Comparison of ENCODE assay signal across 1 cellular context in the genomic region with DNA sequence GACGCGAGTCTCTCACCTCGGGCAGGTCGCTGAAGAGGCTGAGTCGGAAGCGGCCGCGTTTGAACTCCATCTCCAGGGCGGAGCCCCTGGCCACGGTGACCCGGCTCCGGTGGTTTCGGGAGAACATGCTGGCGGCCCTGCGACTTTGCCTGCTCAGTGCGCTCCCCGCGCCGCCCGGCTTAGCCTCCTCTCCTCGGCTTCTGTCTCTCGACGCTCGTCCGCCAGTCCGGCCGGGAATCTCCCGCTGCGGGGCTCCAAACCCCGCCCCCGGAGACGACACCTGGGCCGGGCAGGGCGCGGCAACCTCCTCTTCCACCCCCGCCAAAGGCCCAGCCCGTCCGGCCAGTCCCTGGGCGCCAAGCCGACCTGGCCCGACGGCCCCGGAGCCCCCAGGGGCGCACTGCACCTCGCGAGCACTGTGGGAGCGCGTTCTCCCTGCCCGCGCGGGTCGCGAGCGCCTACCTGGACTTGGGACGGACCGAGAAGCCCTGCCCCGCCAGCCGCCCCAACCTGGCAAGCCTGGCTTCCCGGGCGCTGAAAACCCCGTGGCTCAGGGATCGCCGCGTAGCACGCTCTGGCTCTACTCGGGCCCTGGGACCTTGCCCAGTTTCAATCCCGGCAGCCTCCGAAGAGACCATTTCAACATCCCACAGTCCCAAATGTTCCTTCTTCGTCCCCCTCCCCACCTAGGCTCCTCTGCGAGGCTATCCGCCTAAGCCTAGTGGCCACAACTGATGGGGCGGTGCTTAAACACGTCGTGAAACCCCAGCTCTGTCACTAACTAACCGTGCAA.
TF ChIP-seq lines count a peak whose summit lies in the region.

A gene with protein sequence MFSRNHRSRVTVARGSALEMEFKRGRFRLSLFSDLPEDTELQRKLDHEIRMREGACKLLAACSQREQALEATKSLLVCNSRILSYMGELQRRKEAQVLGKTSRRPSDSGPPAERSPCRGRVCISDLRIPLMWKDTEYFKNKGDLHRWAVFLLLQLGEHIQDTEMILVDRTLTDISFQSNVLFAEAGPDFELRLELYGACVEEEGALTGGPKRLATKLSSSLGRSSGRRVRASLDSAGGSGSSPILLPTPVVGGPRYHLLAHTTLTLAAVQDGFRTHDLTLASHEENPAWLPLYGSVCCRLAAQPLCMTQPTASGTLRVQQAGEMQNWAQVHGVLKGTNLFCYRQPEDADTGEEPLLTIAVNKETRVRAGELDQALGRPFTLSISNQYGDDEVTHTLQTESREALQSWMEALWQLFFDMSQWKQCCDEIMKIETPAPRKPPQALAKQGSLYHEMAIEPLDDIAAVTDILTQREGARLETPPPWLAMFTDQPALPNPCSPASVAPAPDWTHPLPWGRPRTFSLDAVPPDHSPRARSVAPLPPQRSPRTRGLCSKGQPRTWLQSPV (minus strand): TSS at position 248 of the 793 bp plus-strand sequence. CDS start 121 bp downstream, at position 127.

TF ChIP-seq in HepG2, 621 proteins besides CTCF, POLR2A, EP300 and RAD21 (continued from another document and continues in another):
- TF ChIP-seq, protein P1, sequence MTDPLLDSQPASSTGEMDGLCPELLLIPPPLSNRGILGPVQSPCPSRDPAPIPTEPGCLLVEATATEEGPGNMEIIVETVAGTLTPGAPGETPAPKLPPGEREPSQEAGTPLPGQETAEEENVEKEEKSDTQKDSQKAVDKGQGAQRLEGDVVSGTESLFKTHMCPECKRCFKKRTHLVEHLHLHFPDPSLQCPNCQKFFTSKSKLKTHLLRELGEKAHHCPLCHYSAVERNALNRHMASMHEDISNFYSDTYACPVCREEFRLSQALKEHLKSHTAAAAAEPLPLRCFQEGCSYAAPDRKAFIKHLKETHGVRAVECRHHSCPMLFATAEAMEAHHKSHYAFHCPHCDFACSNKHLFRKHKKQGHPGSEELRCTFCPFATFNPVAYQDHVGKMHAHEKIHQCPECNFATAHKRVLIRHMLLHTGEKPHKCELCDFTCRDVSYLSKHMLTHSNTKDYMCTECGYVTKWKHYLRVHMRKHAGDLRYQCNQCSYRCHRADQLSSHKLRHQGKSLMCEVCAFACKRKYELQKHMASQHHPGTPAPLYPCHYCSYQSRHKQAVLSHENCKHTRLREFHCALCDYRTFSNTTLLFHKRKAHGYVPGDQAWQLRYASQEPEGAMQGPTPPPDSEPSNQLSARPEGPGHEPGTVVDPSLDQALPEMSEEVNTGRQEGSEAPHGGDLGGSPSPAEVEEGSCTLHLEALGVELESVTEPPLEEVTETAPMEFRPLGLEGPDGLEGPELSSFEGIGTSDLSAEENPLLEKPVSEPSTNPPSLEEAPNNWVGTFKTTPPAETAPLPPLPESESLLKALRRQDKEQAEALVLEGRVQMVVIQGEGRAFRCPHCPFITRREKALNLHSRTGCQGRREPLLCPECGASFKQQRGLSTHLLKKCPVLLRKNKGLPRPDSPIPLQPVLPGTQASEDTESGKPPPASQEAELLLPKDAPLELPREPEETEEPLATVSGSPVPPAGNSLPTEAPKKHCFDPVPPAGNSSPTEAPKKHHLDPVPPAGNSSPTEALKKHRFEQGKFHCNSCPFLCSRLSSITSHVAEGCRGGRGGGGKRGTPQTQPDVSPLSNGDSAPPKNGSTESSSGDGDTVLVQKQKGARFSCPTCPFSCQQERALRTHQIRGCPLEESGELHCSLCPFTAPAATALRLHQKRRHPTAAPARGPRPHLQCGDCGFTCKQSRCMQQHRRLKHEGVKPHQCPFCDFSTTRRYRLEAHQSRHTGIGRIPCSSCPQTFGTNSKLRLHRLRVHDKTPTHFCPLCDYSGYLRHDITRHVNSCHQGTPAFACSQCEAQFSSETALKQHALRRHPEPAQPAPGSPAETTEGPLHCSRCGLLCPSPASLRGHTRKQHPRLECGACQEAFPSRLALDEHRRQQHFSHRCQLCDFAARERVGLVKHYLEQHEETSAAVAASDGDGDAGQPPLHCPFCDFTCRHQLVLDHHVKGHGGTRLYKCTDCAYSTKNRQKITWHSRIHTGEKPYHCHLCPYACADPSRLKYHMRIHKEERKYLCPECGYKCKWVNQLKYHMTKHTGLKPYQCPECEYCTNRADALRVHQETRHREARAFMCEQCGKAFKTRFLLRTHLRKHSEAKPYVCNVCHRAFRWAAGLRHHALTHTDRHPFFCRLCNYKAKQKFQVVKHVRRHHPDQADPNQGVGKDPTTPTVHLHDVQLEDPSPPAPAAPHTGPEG (CRISPR knock-in tag; IDR thresholded peaks at IDR 0.05) = peak; percentile 71
- peak; percentile 55 for TF ChIP-seq ZNF746 (CRISPR knock-in tag; IDR thresholded peaks at IDR 0.05)
- TF ChIP-seq, protein P2, sequence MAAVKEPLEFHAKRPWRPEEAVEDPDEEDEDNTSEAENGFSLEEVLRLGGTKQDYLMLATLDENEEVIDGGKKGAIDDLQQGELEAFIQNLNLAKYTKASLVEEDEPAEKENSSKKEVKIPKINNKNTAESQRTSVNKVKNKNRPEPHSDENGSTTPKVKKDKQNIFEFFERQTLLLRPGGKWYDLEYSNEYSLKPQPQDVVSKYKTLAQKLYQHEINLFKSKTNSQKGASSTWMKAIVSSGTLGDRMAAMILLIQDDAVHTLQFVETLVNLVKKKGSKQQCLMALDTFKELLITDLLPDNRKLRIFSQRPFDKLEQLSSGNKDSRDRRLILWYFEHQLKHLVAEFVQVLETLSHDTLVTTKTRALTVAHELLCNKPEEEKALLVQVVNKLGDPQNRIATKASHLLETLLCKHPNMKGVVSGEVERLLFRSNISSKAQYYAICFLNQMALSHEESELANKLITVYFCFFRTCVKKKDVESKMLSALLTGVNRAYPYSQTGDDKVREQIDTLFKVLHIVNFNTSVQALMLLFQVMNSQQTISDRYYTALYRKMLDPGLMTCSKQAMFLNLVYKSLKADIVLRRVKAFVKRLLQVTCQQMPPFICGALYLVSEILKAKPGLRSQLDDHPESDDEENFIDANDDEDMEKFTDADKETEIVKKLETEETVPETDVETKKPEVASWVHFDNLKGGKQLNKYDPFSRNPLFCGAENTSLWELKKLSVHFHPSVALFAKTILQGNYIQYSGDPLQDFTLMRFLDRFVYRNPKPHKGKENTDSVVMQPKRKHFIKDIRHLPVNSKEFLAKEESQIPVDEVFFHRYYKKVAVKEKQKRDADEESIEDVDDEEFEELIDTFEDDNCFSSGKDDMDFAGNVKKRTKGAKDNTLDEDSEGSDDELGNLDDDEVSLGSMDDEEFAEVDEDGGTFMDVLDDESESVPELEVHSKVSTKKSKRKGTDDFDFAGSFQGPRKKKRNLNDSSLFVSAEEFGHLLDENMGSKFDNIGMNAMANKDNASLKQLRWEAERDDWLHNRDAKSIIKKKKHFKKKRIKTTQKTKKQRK (IDR thresholded peaks at IDR 0.05; ENCODE audit: low read length) = no peak
- 0 out of 2 replicates have a peak, but pooled peaks have one; percentile 36 for TF ChIP-seq SRF (IDR thresholded peaks at IDR 0.05; ENCODE audit: low read depth, low read length)
- TF ChIP-seq, protein P3, sequence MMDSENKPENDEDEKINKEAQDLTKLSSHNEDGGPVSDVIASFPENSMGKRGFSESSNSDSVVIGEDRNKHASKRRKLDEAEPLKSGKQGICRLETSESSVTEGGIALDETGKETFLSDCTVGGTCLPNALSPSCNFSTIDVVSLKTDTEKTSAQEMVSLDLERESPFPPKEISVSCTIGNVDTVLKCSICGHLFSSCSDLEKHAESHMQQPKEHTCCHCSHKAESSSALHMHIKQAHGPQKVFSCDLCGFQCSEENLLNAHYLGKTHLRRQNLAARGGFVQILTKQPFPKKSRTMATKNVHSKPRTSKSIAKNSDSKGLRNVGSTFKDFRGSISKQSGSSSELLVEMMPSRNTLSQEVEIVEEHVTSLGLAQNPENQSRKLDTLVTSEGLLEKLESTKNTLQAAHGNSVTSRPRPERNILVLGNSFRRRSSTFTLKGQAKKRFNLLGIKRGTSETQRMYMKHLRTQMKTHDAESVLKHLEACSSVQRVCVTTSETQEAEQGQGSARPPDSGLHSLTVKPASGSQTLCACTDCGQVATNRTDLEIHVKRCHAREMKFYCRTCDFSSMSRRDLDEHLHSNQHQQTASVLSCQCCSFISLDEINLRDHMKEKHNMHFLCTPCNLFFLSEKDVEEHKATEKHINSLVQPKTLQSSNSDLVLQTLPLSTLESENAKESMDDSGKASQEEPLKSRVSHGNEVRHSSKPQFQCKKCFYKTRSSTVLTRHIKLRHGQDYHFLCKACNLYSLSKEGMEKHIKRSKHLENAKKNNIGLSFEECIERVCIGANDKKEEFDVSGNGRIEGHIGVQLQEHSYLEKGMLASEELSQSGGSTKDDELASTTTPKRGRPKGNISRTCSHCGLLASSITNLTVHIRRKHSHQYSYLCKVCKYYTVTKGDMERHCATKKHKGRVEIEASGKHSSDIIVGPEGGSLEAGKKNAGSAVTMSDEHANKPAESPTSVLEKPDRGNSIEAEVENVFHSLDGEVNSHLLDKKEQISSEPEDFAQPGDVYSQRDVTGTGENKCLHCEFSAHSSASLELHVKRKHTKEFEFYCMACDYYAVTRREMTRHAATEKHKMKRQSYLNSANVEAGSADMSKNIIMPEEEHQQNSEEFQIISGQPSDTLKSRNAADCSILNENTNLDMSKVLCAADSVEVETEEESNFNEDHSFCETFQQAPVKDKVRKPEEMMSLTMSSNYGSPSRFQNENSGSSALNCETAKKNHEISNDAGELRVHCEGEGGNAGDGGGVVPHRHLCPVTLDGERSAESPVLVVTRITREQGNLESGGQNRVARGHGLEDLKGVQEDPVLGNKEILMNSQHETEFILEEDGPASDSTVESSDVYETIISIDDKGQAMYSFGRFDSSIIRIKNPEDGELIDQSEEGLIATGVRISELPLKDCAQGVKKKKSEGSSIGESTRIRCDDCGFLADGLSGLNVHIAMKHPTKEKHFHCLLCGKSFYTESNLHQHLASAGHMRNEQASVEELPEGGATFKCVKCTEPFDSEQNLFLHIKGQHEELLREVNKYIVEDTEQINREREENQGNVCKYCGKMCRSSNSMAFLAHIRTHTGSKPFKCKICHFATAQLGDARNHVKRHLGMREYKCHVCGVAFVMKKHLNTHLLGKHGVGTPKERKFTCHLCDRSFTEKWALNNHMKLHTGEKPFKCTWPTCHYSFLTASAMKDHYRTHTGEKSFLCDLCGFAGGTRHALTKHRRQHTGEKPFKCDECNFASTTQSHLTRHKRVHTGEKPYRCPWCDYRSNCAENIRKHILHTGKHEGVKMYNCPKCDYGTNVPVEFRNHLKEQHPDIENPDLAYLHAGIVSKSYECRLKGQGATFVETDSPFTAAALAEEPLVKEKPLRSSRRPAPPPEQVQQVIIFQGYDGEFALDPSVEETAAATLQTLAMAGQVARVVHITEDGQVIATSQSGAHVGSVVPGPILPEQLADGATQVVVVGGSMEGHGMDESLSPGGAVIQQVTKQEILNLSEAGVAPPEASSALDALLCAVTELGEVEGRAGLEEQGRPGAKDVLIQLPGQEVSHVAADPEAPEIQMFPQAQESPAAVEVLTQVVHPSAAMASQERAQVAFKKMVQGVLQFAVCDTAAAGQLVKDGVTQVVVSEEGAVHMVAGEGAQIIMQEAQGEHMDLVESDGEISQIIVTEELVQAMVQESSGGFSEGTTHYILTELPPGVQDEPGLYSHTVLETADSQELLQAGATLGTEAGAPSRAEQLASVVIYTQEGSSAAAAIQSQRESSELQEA (CRISPR knock-in tag; IDR thresholded peaks at IDR 0.05; ENCODE audit: not compliant biosample characterization) = peak; percentile 75
- no peak; the same call in 1 of the 2 replicates for TF ChIP-seq ZNF605 (CRISPR knock-in tag; IDR thresholded peaks at IDR 0.05)
- TF ChIP-seq ZNF879 (CRISPR knock-in tag; IDR thresholded peaks at IDR 0.05) = peak; percentile 23; the same call in 1 of the 2 replicates
- no peak for TF ChIP-seq ZNF780A (CRISPR knock-in tag; IDR thresholded peaks at IDR 0.05)
- TF ChIP-seq ZKSCAN8 (CRISPR knock-in tag; IDR thresholded peaks at IDR 0.05; ENCODE audit: borderline replicate concordance) = peak; percentile 58; the same call in 1 of the 2 replicates
- TF ChIP-seq, protein P4, sequence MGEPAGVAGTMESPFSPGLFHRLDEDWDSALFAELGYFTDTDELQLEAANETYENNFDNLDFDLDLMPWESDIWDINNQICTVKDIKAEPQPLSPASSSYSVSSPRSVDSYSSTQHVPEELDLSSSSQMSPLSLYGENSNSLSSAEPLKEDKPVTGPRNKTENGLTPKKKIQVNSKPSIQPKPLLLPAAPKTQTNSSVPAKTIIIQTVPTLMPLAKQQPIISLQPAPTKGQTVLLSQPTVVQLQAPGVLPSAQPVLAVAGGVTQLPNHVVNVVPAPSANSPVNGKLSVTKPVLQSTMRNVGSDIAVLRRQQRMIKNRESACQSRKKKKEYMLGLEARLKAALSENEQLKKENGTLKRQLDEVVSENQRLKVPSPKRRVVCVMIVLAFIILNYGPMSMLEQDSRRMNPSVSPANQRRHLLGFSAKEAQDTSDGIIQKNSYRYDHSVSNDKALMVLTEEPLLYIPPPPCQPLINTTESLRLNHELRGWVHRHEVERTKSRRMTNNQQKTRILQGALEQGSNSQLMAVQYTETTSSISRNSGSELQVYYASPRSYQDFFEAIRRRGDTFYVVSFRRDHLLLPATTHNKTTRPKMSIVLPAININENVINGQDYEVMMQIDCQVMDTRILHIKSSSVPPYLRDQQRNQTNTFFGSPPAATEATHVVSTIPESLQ (CRISPR knock-in tag; conservative IDR thresholded peaks at IDR 0.05) = 0 out of 2 replicates have a peak, but pooled peaks have one; percentile 77
- TF ChIP-seq, protein P5, sequence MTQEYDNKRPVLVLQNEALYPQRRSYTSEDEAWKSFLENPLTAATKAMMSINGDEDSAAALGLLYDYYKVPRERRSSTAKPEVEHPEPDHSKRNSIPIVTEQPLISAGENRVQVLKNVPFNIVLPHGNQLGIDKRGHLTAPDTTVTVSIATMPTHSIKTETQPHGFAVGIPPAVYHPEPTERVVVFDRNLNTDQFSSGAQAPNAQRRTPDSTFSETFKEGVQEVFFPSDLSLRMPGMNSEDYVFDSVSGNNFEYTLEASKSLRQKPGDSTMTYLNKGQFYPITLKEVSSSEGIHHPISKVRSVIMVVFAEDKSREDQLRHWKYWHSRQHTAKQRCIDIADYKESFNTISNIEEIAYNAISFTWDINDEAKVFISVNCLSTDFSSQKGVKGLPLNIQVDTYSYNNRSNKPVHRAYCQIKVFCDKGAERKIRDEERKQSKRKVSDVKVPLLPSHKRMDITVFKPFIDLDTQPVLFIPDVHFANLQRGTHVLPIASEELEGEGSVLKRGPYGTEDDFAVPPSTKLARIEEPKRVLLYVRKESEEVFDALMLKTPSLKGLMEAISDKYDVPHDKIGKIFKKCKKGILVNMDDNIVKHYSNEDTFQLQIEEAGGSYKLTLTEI (CRISPR knock-in tag; conservative IDR thresholded peaks at IDR 0.05) = no peak
- no peak for TF ChIP-seq MTA3 (CRISPR knock-in tag; IDR thresholded peaks at IDR 0.05)
- no peak for TF ChIP-seq NPAS2 (CRISPR knock-in tag; IDR thresholded peaks at IDR 0.05; ENCODE audit: borderline replicate concordance)
- peak; percentile 58; the same call in 1 of the 2 replicates for TF ChIP-seq GFI1 (CRISPR knock-in tag; IDR thresholded peaks at IDR 0.05; ENCODE audit: borderline replicate concordance)
- TF ChIP-seq TGIF2 (CRISPR knock-in tag; IDR thresholded peaks at IDR 0.05) = no peak; the same call in none of the 2 replicates
- TF ChIP-seq TMF1 (CRISPR knock-in tag; IDR thresholded peaks at IDR 0.05; ENCODE audit: low read depth) = peak; percentile 31; the same call in 1 of the 2 replicates
- peak; percentile 72; the same call in 1 of the 2 replicates for TF ChIP-seq TOPORS (CRISPR knock-in tag; IDR thresholded peaks at IDR 0.05)
- TF ChIP-seq, protein P6, sequence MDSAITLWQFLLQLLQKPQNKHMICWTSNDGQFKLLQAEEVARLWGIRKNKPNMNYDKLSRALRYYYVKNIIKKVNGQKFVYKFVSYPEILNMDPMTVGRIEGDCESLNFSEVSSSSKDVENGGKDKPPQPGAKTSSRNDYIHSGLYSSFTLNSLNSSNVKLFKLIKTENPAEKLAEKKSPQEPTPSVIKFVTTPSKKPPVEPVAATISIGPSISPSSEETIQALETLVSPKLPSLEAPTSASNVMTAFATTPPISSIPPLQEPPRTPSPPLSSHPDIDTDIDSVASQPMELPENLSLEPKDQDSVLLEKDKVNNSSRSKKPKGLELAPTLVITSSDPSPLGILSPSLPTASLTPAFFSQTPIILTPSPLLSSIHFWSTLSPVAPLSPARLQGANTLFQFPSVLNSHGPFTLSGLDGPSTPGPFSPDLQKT (CRISPR knock-in tag; IDR thresholded peaks at IDR 0.05; ENCODE audit: borderline replicate concordance) = no peak
- TF ChIP-seq NCOA2 (CRISPR knock-in tag; IDR thresholded peaks at IDR 0.05) = no peak
- no peak for TF ChIP-seq HCFC1 (IDR thresholded peaks at IDR 0.05; ENCODE audit: low read depth, low read length)
